8 cellular contexts compared by ENCODE assay signal in the genomic region with DNA sequence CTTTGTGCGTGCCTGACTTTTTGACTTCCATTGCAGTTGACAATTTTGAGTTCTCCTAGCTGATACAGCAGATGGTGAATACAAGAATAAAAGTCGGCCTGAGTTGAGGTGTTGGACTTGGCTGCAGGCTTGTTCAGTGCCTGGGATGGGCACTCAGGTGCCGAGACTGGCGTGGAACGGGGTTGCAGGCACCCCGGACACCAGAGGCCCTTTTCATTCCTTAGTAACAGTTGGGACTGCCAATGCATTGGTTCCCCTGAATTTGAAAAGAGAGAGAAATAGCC. TPM values are rescaled to one million over a fixed set of nuclear protein-coding genes. Genes with fewer than 3 reads are reported as not detected.
DNase-seq lines count a peak whose midpoint lies in the region; ATAC-seq and TF ChIP-seq lines count a peak whose summit lies in the region.

No MANE protein-coding gene starts in this region.

- H3K36me3 ChIP-seq in ES-I3 (ENCODE audit: insufficient read depth, low read length) (peaks cover 6% of the 10 kb centered on the region), SJCRH30 (peaks cover 17% of the 10 kb centered on the region), esophagus squamous epithelium (peaks cover 0 to 14% (median 10%) of the 10 kb centered on the region in 3 donors), prostate gland (no peaks in the 10 kb centered on the region)

- H3K9me3 ChIP-seq in ES-I3 (ENCODE audit: control insufficient read depth, insufficient read depth, low read length) (no peaks in the 10 kb centered on the region), SJCRH30 (replicated peaks) (no peaks in the 10 kb centered on the region), esophagus squamous epithelium (no peaks in the 10 kb centered on the region), prostate gland (no peaks in the 10 kb centered on the region)

- TF ChIP-seq CTCF in esophagus squamous epithelium (IDR thresholded peaks at IDR 0.05), result no peak
- no peak for TF ChIP-seq CTCF in prostate gland (IDR thresholded peaks at IDR 0.05)

- intact Hi-C loops in esophagus squamous epithelium (cut with DNase I), result loop anchor here (5.0 kb wide), 1 partner anchor 35 kb away; no protein-coding TSS in a partner anchor
- intact Hi-C loops in prostate gland (cut with DNase I), result no loop called here

- TF ChIP-seq POLR2A in esophagus squamous epithelium (IDR thresholded peaks at IDR 0.05), result no peak
- no peak for TF ChIP-seq POLR2A in prostate gland (IDR thresholded peaks at IDR 0.05)

- H3K9ac ChIP-seq in ES-I3 (ENCODE audit: low read depth, low read length), result peak overlapping the region; percentile 60

- ATAC-seq in GM18858 (IDR thresholded peaks at IDR 0.05; ENCODE audit: unreplicated experiment) (no peak), GM18861 (IDR thresholded peaks at IDR 0.05; ENCODE audit: unreplicated experiment) (no peak), HG03196 (IDR thresholded peaks at IDR 0.05; ENCODE audit: unreplicated experiment) (no peak)

- H3K27ac ChIP-seq in SJCRH30, result no peak overlapping the region
- peak overlapping the region; percentile 94 to 99 (median 96) for H3K27ac ChIP-seq in esophagus squamous epithelium
- no peak overlapping the region for H3K27ac ChIP-seq in prostate gland

- H3K27me3 ChIP-seq in SJCRH30 (peaks cover 11% of the 10 kb centered on the region), esophagus squamous epithelium (peaks cover 0 to 9% (median 0%) of the 10 kb centered on the region in 4 donors), prostate gland (replicated peaks; ENCODE audit: insufficient read depth) (no peaks in the 10 kb centered on the region)

- DNase-seq in SJCRH30 (no peak), esophagus squamous epithelium (lab: John Stamatoyannopoulos, UW) (no peak), prostate gland (ENCODE audit: low spot score) (no peak)
- DNase-seq in stimulated activated CD8-positive, alpha-beta memory T cell treated with anti-CD3 and anti-CD28 coated beads, Interleukin-4, amount 100 ng/mL, for 48 hours, result no peak

- H3K4me3 ChIP-seq in SJCRH30 (peak overlapping the region; percentile 78), esophagus squamous epithelium (peak overlapping the region; percentile 73 to 97 (median 82)), prostate gland (peak overlapping the region; percentile 59 to 67)

- 39 to 41% methylated on average over 6 of the region's 6 CpGs for whole genome bisulfite sequencing in esophagus squamous epithelium, 2 donors
- WGBS in prostate gland, result 43% methylated on average over 6 of the region's 6 CpGs

- H3K4me1 ChIP-seq in ES-I3 (ENCODE audit: insufficient read depth, low read length) (peaks cover 11% of the 10 kb centered on the region), SJCRH30 (peaks cover 12% of the 10 kb centered on the region), esophagus squamous epithelium (peaks cover 41 to 64% (median 43%) of the 10 kb centered on the region in 3 donors), prostate gland (replicated peaks) (peaks cover 18% of the 10 kb centered on the region)

RNA-seq across cellular contexts. Expression of gene PHRF1, which starts 1.3 kb away (rescaled TPM):
- 30.8 and 34.3 TPM in 2 replicates for total RNA-seq in SJCRH30 (2014; rRNA removed; shearing (Covaris generic))
- total RNA-seq in esophagus squamous epithelium (10 to 100 TPM; 11.7 to 30.6 (median 24.2) TPM), prostate gland (10 to 100 TPM; 20.8 to 55.2 TPM)

RNA-seq across cellular contexts. Expression of gene RASSF7, which starts 16.8 kb away (rescaled TPM):
- 6.9 and 7.4 TPM in 2 replicates for total RNA-seq in SJCRH30 (2014; rRNA removed; shearing (Covaris generic))
- total RNA-seq in esophagus squamous epithelium (10 to 100 TPM; 35.7 to 54.0 (median 44.4) TPM), prostate gland (100 to 1,000 TPM in 1 of 2 donors, 10 to 100 TPM in 1; 49.4 to 107 TPM)

RNA-seq across cellular contexts. Expression of gene LMNTD2, which starts 17.0 kb away (rescaled TPM):
- total RNA-seq in SJCRH30 (2014; rRNA removed; shearing (Covaris generic)), result 0.43 and 0.51 TPM in 2 replicates
- total RNA-seq in esophagus squamous epithelium (1 to 10 TPM; 2.1 to 4.6 (median 3.8) TPM), prostate gland (10 to 100 TPM in 1 of 2 donors, 1 to 10 TPM in 1; 8.7 to 19.2 TPM)

RNA-seq across cellular contexts. Expression of gene IRF7, which starts 38.2 kb away (rescaled TPM):
- 3.6 and 5.8 TPM in 2 replicates for total RNA-seq in SJCRH30 (2014; rRNA removed; shearing (Covaris generic))
- total RNA-seq in esophagus squamous epithelium (10 to 100 TPM; 16.9 to 26.3 (median 20.2) TPM), prostate gland (10 to 100 TPM; 34.7 to 39.8 TPM)

RNA-seq across cellular contexts. Expression of gene LRRC56, which starts 40.2 kb away (rescaled TPM):
- total RNA-seq in SJCRH30 (2014; rRNA removed; shearing (Covaris generic)), result 0.08 and 0.20 TPM in 2 replicates
- total RNA-seq in esophagus squamous epithelium (1 to 10 TPM in 2 of 4 donors, under 1 TPM in 2; 0.35 to 2.3 (median 1.2) TPM), prostate gland (1 to 10 TPM; 1.9 to 9.1 TPM)

Comparison
In these comparisons a context has a peak if more than half of its experiments do, and no peak if none do; other contexts are left out.
1. H3K27ac ChIP-seq: peak in esophagus squamous epithelium (4 of 4); none in SJCRH30 (single experiment) and prostate gland (0 of 2).
2. Peak in every context shown above with its lines, with median percentiles within 50 percentile points of each other: H3K4me3 ChIP-seq.